Comparison of ENCODE assay signal across 21 cellular contexts in genomic region chr19:36120984-36121358, GRCh38. TPM values are rescaled to one million over a fixed set of nuclear protein-coding genes. Genes with fewer than 3 reads are reported as not detected.
DNase-seq lines count a peak whose midpoint lies in the region; ATAC-seq and TF ChIP-seq lines count a peak whose summit lies in the region.
"Had no signal": no experiment of that assay in that cellular context is flagged by ENCODE, and none has a peak within 500 bp of the region (broad histone marks: within the 10 kb centered on the region; RNA-seq: fewer than 3 reads in every experiment).

No MANE protein-coding gene starts in this region.

- H3K36me3 ChIP-seq in BLaER1 (peaks cover 94% of the 10 kb centered on the region), HUES64 (ENCODE audit: insufficient read depth, low read length) (peaks cover 77% of the 10 kb centered on the region), mesenchymal stem cell (ENCODE audit: control insufficient read depth in 1 of 2, insufficient read depth in 2 of 2, low read depth in 1 of 2, low read length in 2 of 2) (peaks cover 77 to 81% of the 10 kb centered on the region in 2 experiments), mucosa of descending colon (ENCODE audit: low read depth) (peaks cover 4% of the 10 kb centered on the region), HAP-1 (replicated peaks) (peaks cover 43% of the 10 kb centered on the region)

- H3K9ac ChIP-seq in BLaER1 (no peak overlapping the region), HUES64 (ENCODE audit: low read depth, low read length) (0 out of 2 replicates have a peak overlapping the region, but pooled peaks have one; percentile 26), mesenchymal stem cell (ENCODE audit: low read length) (no peak overlapping the region)

- H2AFZ ChIP-seq in mesenchymal stem cell (ENCODE audit: low read depth, low read length), result no peak overlapping the region
- H2AFZ ChIP-seq: GM23338 had no signal

- H2BK12ac ChIP-seq in mesenchymal stem cell (ENCODE audit: low read length in 2 of 2), result no peak overlapping the region

- peaks cover 15% of the 10 kb centered on the region; the same call in 1 of the 2 replicates for H4K20me1 ChIP-seq in BLaER1

- H3K18ac ChIP-seq in mesenchymal stem cell (ENCODE audit: low read depth in 1 of 2, low read length in 2 of 2), result no peak overlapping the region

- no peak overlapping the region for H3K14ac ChIP-seq in mesenchymal stem cell (ENCODE audit: low read length in 2 of 2)

- no peak overlapping the region for H2AK5ac ChIP-seq in mesenchymal stem cell (ENCODE audit: low read length, severe bottlenecking)

- H2BK120ac ChIP-seq in mesenchymal stem cell (ENCODE audit: low read depth, low read length), result no peak overlapping the region

- peaks cover 43% of the 10 kb centered on the region for H3K79me1 ChIP-seq in mesenchymal stem cell (replicated peaks; ENCODE audit: low read length, poor library complexity, severe bottlenecking)

- no peak for TF ChIP-seq CTCF in GM13976 (IDR thresholded peaks at IDR 0.05; ENCODE audit: borderline replicate concordance, control extremely low read depth, extremely low read depth, insufficient read depth, missing control alignments)
- TF ChIP-seq CTCF in mucosa of descending colon (IDR thresholded peaks at IDR 0.05), result no peak

- peak overlapping the region; percentile 30 for H2BK15ac ChIP-seq in mesenchymal stem cell (ENCODE audit: low read depth, poor library complexity, severe bottlenecking)

- H3K4me1 ChIP-seq in BLaER1, result peaks cover 53% of the 10 kb centered on the region
- peaks cover 9% of the 10 kb centered on the region; the same call in 1 of the 2 replicates for H3K4me1 ChIP-seq in HUES64 (ENCODE audit: insufficient read depth, low read length)
- H3K4me1 ChIP-seq in mesenchymal stem cell (ENCODE audit: control insufficient read depth, insufficient read depth, low read depth, low read length), result peaks cover 14% of the 10 kb centered on the region
- peaks cover 7% of the 10 kb centered on the region for H3K4me1 ChIP-seq in mucosa of descending colon (ENCODE audit: low read depth)
- peaks cover 9% of the 10 kb centered on the region for H3K4me1 ChIP-seq in HAP-1
- H3K4me1 ChIP-seq: BE2C had no signal

- no peak overlapping the region for H3K23ac ChIP-seq in mesenchymal stem cell (ENCODE audit: low read length in 2 of 2)

- 95% methylated on average over 18 of the region's 18 CpGs for WGBS in HUES64
- WGBS in mesenchymal stem cell, result 97% methylated on average over 18 of the region's 18 CpGs

- intact Hi-C loops in mucosa of descending colon (cut with DNase I, micrococcal nuclease), result no loop called here

- H3K4me3 ChIP-seq in BLaER1, result no peak overlapping the region
- no peak overlapping the region for H3K4me3 ChIP-seq in HUES64 (ENCODE audit: low read length)
- no peak overlapping the region for H3K4me3 ChIP-seq in mesenchymal stem cell (ENCODE audit: insufficient read depth in 1 of 2, low read depth in 1 of 2, low read length in 2 of 2)
- no peak overlapping the region for H3K4me3 ChIP-seq in mucosa of descending colon
- H3K4me3 ChIP-seq in HAP-1, result no peak overlapping the region
- H3K4me3 ChIP-seq: A549, GM23338 had no signal

- H3K27me3 ChIP-seq in BLaER1 (no peaks in the 10 kb centered on the region), HUES64 (ENCODE audit: insufficient read depth, low read length) (no peaks in the 10 kb centered on the region), mesenchymal stem cell (ENCODE audit: control insufficient read depth in 1 of 2, insufficient read depth in 1 of 2, low read length in 2 of 2) (no peaks in the 10 kb centered on the region), HAP-1 (ENCODE audit: low read depth) (no peaks in the 10 kb centered on the region)
- H3K27me3 ChIP-seq: BE2C had no signal

- DNase-seq in GM13976 (ENCODE audit: low spot score) (peak; percentile 9), mesenchymal stem cell (no peak), mucosa of descending colon (no peak), amygdala (lab: John Stamatoyannopoulos, UW) (no peak), HAP-1 (ENCODE audit: low spot score in 2 of 2) (no peak), NCI-H2107 treated with DMSO at 0.1 percent for 48 hours (lab: John Stamatoyannopoulos, UW; ENCODE audit: unreplicated experiment) (no peak)
- DNase-seq: 8988T; ACHN; AML-193; BE2C; C1 segment of cervical spinal cord; CD4-positive, alpha-beta memory T cell; COR-L47; DMS153; DND-41; HCEC 1CT had no signal

- H3K27ac ChIP-seq in BLaER1, result no peak overlapping the region; the same call in 1 of the 2 replicates
- H3K27ac ChIP-seq in HUES64 (ENCODE audit: low read depth, low read length), result no peak overlapping the region
- no peak overlapping the region for H3K27ac ChIP-seq in mesenchymal stem cell (ENCODE audit: low read length, poor library complexity, severe bottlenecking)
- H3K27ac ChIP-seq: A549 had no signal

- in situ Hi-C loops in GM13976 (cut with MboI; ENCODE audit: low sequenced_read_pairs, unreplicated experiment) (no loop called here), HAP-1 (cut with MboI; ENCODE audit: low sequenced_read_pairs) (no loop called here)

- ATAC-seq in mucosa of descending colon, result no peak
- ATAC-seq: A549, GM23338 had no signal

- no peak overlapping the region for H2BK5ac ChIP-seq in mesenchymal stem cell (ENCODE audit: low read depth, low read length, poor library complexity, severe bottlenecking)

- H3K4me2 ChIP-seq in BLaER1 (peak overlapping the region; percentile 55), mesenchymal stem cell (ENCODE audit: low read length, poor library complexity, severe bottlenecking) (no peak overlapping the region)
- H3K4me2 ChIP-seq: A549, GM23338 had no signal

- no peak overlapping the region for H4K8ac ChIP-seq in mesenchymal stem cell (ENCODE audit: low read length)

- H4K91ac ChIP-seq in mesenchymal stem cell (ENCODE audit: low read length), result no peak overlapping the region

- H3K4ac ChIP-seq in mesenchymal stem cell (ENCODE audit: low read depth in 1 of 2, low read length in 2 of 2), result no peak overlapping the region

- H3K9me3 ChIP-seq in BLaER1 (no peaks in the 10 kb centered on the region), HUES64 (ENCODE audit: insufficient read depth, low read depth, low read length) (no peaks in the 10 kb centered on the region), mesenchymal stem cell (ENCODE audit: control insufficient read depth, low read length) (no peaks in the 10 kb centered on the region), mucosa of descending colon (no peaks in the 10 kb centered on the region), HAP-1 (no peaks in the 10 kb centered on the region)
- H3K9me3 ChIP-seq: A549, BE2C had no signal

RNA-seq across cellular contexts. Expression of gene TBCB, which starts 5.7 kb away (rescaled TPM):
- 177 TPM for polyA plus RNA-seq in HUES64 (2013, experiment 1 of 2)
- polyA plus RNA-seq in HUES64 (2013, experiment 2 of 2), result 168 TPM
- polyA plus RNA-seq in mesenchymal stem cell (2013, experiment 1 of 2), result 280 TPM
- polyA plus RNA-seq in mesenchymal stem cell (2013, experiment 2 of 2), result 280 TPM
- total RNA-seq in mucosa of descending colon, result 100 to 1,000 TPM in 1 of 3 donors, 10 to 100 TPM in 2; 81.9 to 106 (median 90.8) TPM

RNA-seq across cellular contexts. Expression of gene POLR2I, which starts 6.3 kb away (rescaled TPM):
- polyA plus RNA-seq in HUES64 (2013, experiment 1 of 2), result 125 TPM
- 143 TPM for polyA plus RNA-seq in HUES64 (2013, experiment 2 of 2)
- 99.3 TPM for polyA plus RNA-seq in mesenchymal stem cell (2013, experiment 1 of 2)
- 102 TPM for polyA plus RNA-seq in mesenchymal stem cell (2013, experiment 2 of 2)
- total RNA-seq in mucosa of descending colon, result 10 to 100 TPM; 42.7 to 66.4 (median 47.4) TPM

RNA-seq across cellular contexts. Expression of gene OVOL3, which starts 10.0 kb away (rescaled TPM):
- polyA plus RNA-seq in HUES64 (2013, experiment 1 of 2), result not detected
- polyA plus RNA-seq in HUES64 (2013, experiment 2 of 2), result not detected
- polyA plus RNA-seq in mesenchymal stem cell (2013, experiment 1 of 2), result not detected
- not detected for polyA plus RNA-seq in mesenchymal stem cell (2013, experiment 2 of 2)
- total RNA-seq in mucosa of descending colon, result not detected
- total RNA-seq: CD4-positive, alpha-beta memory T cell; GM23338; H4 had no signal
- polyA plus RNA-seq: CD4-positive, alpha-beta memory T cell; GM23338 had no signal

RNA-seq across cellular contexts. Expression of gene CAPNS1, which starts 18.9 kb away (rescaled TPM):
- 376 TPM for polyA plus RNA-seq in HUES64 (2013, experiment 1 of 2)
- 356 TPM for polyA plus RNA-seq in HUES64 (2013, experiment 2 of 2)
- 965 TPM for polyA plus RNA-seq in mesenchymal stem cell (2013, experiment 1 of 2)
- 966 TPM for polyA plus RNA-seq in mesenchymal stem cell (2013, experiment 2 of 2)
- 100 to 1,000 TPM; 501 to 878 (median 756) TPM for total RNA-seq in mucosa of descending colon

RNA-seq across cellular contexts. Expression of gene COX7A1, which starts 31.3 kb away (rescaled TPM):
- polyA plus RNA-seq in HUES64 (2013, experiment 1 of 2), result not detected
- polyA plus RNA-seq in HUES64 (2013, experiment 2 of 2), result not detected
- not detected for polyA plus RNA-seq in mesenchymal stem cell (2013, experiment 1 of 2)
- not detected for polyA plus RNA-seq in mesenchymal stem cell (2013, experiment 2 of 2)
- total RNA-seq in mucosa of descending colon, result 100 to 1,000 TPM in 1 of 3 donors, 10 to 100 TPM in 1, 1 to 10 TPM in 1; 6.0 to 115 (median 11.3) TPM
- total RNA-seq: CD4-positive, alpha-beta memory T cell; H4 had no signal
- polyA plus RNA-seq: A549; CD4-positive, alpha-beta memory T cell had no signal
